ENCODE assay signal across 9 cellular contexts in the genomic region with DNA sequence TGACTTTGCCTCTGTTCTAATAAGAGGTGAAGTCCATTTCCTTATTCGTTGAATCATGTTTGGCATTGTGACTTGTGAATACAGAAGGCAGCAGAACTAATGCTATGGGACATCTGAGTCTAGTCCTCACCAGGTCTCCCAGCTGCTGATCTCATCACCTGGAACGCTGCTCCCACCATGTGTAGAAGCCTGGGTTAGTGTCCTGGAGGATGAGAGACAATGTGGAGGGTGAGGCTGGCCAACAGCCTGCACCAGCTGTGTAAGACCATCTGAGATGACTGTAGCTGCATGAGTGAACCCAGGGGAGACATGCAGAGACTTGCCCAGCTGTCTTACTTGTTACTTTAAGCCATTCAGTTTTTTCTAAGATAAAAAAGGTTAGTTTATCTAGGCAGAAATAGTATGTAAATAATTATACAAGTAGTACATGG. TPM values are rescaled to one million over a fixed set of nuclear protein-coding genes. Genes with fewer than 3 reads are reported as not detected.
DNase-seq lines count a peak whose midpoint lies in the region; ATAC-seq and TF ChIP-seq lines count a peak whose summit lies in the region.
"Had no signal": no experiment of that assay in that cellular context is flagged by ENCODE, and none has a peak within 500 bp of the region (broad histone marks: within the 10 kb centered on the region; RNA-seq: fewer than 3 reads in every experiment).

No MANE protein-coding gene starts in this region.

- WGBS in mesenchymal stem cell, result 90% methylated on average over 2 of the region's 2 CpGs

- peak overlapping the region; percentile 49 to 94 for H2BK12ac ChIP-seq in mesenchymal stem cell (ENCODE audit: low read length in 2 of 2)

- H4K91ac ChIP-seq in mesenchymal stem cell (ENCODE audit: low read length), result peak overlapping the region; percentile 80

- H3K27ac ChIP-seq in OCI-LY3 (ENCODE audit: low read length), result peak overlapping the region; percentile 94
- peak overlapping the region; percentile 15 for H3K27ac ChIP-seq in mesenchymal stem cell (ENCODE audit: low read length, poor library complexity, severe bottlenecking)

- H3K79me2 ChIP-seq in OCI-LY3 (ENCODE audit: low read length), result no peaks in the 10 kb centered on the region

- peak overlapping the region; percentile 79 for H4K8ac ChIP-seq in mesenchymal stem cell (ENCODE audit: low read length)

- H3K79me1 ChIP-seq in mesenchymal stem cell (replicated peaks; ENCODE audit: low read length, poor library complexity, severe bottlenecking), result no peaks in the 10 kb centered on the region

- H2BK5ac ChIP-seq in mesenchymal stem cell (ENCODE audit: low read depth, low read length, poor library complexity, severe bottlenecking), result no peak overlapping the region

- no peaks in the 10 kb centered on the region for H4K20me1 ChIP-seq in OCI-LY3 (ENCODE audit: insufficient read depth, low read length)

- H3K36me3 ChIP-seq in OCI-LY3 (replicated peaks; ENCODE audit: low read depth, low read length) (no peaks in the 10 kb centered on the region), mesenchymal stem cell (ENCODE audit: control insufficient read depth in 1 of 2, insufficient read depth in 2 of 2, low read depth in 1 of 2, low read length in 2 of 2) (no peaks in the 10 kb centered on the region)

- TF ChIP-seq CTCF in GM13977 (IDR thresholded peaks at IDR 0.05; ENCODE audit: extremely low read depth, insufficient read depth, missing control alignments) (no peak), OCI-LY3 (IDR thresholded peaks at IDR 0.05; ENCODE audit: low read depth, low read length) (no peak)

- no peak overlapping the region for H2AK5ac ChIP-seq in mesenchymal stem cell (ENCODE audit: low read length, severe bottlenecking)

- H3K9me3 ChIP-seq in OCI-LY3 (ENCODE audit: insufficient read depth, low read length) (no peaks in the 10 kb centered on the region), mesenchymal stem cell (ENCODE audit: control insufficient read depth, low read length) (no peaks in the 10 kb centered on the region)

- H3K4me1 ChIP-seq in OCI-LY3 (ENCODE audit: low read length) (peaks cover 41% of the 10 kb centered on the region), mesenchymal stem cell (ENCODE audit: control insufficient read depth, insufficient read depth, low read depth, low read length) (peaks cover 13% of the 10 kb centered on the region)

- H3K9ac ChIP-seq in OCI-LY3 (ENCODE audit: low read length) (peak overlapping the region; percentile 57), mesenchymal stem cell (ENCODE audit: low read length) (peak overlapping the region; percentile 7)

- peak overlapping the region; percentile 46 for H3K4me3 ChIP-seq in OCI-LY3 (ENCODE audit: low read length)
- peak overlapping the region in 1 of 2 experiments; percentile 20 for H3K4me3 ChIP-seq in mesenchymal stem cell (ENCODE audit: insufficient read depth in 1 of 2, low read depth in 1 of 2, low read length in 2 of 2)

- peak overlapping the region; percentile 55 to 59 for H3K4ac ChIP-seq in mesenchymal stem cell (ENCODE audit: low read depth in 1 of 2, low read length in 2 of 2)

- peak overlapping the region; percentile 66 for H3K4me2 ChIP-seq in OCI-LY3 (ENCODE audit: low read length)
- H3K4me2 ChIP-seq in mesenchymal stem cell (ENCODE audit: low read length, poor library complexity, severe bottlenecking), result no peak overlapping the region

- H3K18ac ChIP-seq in mesenchymal stem cell (ENCODE audit: low read depth in 1 of 2, low read length in 2 of 2), result peak overlapping the region; percentile 92 to 93

- ATAC-seq in GM21723 (IDR thresholded peaks at IDR 0.05; ENCODE audit: unreplicated experiment) (peak; percentile 50), HG02970 (IDR thresholded peaks at IDR 0.05; ENCODE audit: low FRiP score, unreplicated experiment) (no peak)

- no peak overlapping the region for H2BK120ac ChIP-seq in mesenchymal stem cell (ENCODE audit: low read depth, low read length)

- H3K23ac ChIP-seq in mesenchymal stem cell (ENCODE audit: low read length in 2 of 2), result no peak overlapping the region

- peak overlapping the region; percentile 65 for H2BK15ac ChIP-seq in mesenchymal stem cell (ENCODE audit: low read depth, poor library complexity, severe bottlenecking)

- in situ Hi-C loops in GM13977 (cut with MboI; ENCODE audit: low pct_unique_long_range_greater_than_20kb, low sequenced_read_pairs, unreplicated experiment), result no loop called here

- no peak overlapping the region for H3K14ac ChIP-seq in mesenchymal stem cell (ENCODE audit: low read length in 2 of 2)

- intact Hi-C loops in head of caudate nucleus (cut with DNase I), result no loop called here

- H3K27me3 ChIP-seq in OCI-LY3 (ENCODE audit: low read depth, low read length), result no peaks in the 10 kb centered on the region
- H3K27me3 ChIP-seq in mesenchymal stem cell (ENCODE audit: control insufficient read depth in 1 of 2, insufficient read depth in 1 of 2, low read length in 2 of 2), result peaks cover 15 to 23% of the 10 kb centered on the region in 2 experiments

- peak overlapping the region; percentile 47 for H2AFZ ChIP-seq in OCI-LY3 (ENCODE audit: low read depth, low read length)
- H2AFZ ChIP-seq in mesenchymal stem cell (ENCODE audit: low read depth, low read length), result no peak overlapping the region

- DNase-seq in GM13977 (ENCODE audit: low spot score), result peak; percentile 62
- DNase-seq in mesenchymal stem cell, result peak; percentile 66
- DNase-seq in NCI-H2081 (lab: John Stamatoyannopoulos, UW), result no peak
- DNase-seq in NK-92 (lab: John Stamatoyannopoulos, UW; ENCODE audit: unreplicated experiment), result no peak
- DNase-seq in head of caudate nucleus, result no peak
- DNase-seq: NCI-H345 had no signal

RNA-seq across cellular contexts. Expression of a gene that starts 3.5 kb away (rescaled TPM):
- 1.9 TPM for polyA plus RNA-seq in mesenchymal stem cell (2013, experiment 1 of 2)
- 1.8 TPM for polyA plus RNA-seq in mesenchymal stem cell (2013, experiment 2 of 2)

RNA-seq across cellular contexts. Expression of a gene that starts 32.0 kb away (rescaled TPM):
- 0.33 TPM for polyA plus RNA-seq in mesenchymal stem cell (2013, experiment 1 of 2)
- 0.21 TPM for polyA plus RNA-seq in mesenchymal stem cell (2013, experiment 2 of 2)

Comparison
In these comparisons a context has a peak if more than half of its experiments do, and no peak if none do; other contexts are left out.
1. DNase-seq: peak in GM13977 (single experiment) and mesenchymal stem cell (single experiment); none in NCI-H2081 (0 of 2), NK-92 (single experiment) and head of caudate nucleus (0 of 42).